17 cellular contexts compared by ENCODE assay signal in the genomic region with DNA sequence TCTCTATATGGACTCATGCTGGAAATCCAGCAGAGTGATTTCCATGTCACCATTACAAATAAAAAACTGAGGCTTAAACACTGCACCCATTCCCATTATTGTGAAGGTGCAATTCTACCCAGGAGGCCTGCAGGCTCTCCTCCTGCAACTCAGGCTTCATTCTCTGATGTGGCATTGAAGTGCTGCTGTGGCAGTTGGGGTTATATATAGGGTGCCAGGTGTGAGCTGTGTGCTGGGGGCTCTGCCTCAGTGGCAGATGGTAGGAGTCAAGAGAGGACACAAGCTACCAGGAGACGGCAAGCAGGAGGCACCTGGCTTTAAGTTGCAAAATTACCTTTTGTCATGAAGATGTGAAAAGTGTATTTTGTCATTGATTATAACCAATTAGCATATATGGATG. TPM values are rescaled to one million over a fixed set of nuclear protein-coding genes. Genes with fewer than 3 reads are reported as not detected.
DNase-seq lines count a peak whose midpoint lies in the region; ATAC-seq lines count a peak whose summit lies in the region.
"Had no signal": no experiment of that assay in that cellular context is flagged by ENCODE, and none has a peak within 500 bp of the region (broad histone marks: within the 10 kb centered on the region; RNA-seq: fewer than 3 reads in every experiment).

No MANE protein-coding gene starts in this region.

- ATAC-seq in stimulated activated effector memory CD8-positive, alpha-beta T cell treated with anti-CD3 and anti-CD28 coated beads, Interleukin-12 subunit alpha, Interleukin-12 subunit beta, amount 100 ng/mL, for 72 hours = no peak
- ATAC-seq in GM21717 (IDR thresholded peaks at IDR 0.05; ENCODE audit: unreplicated experiment) = no peak
- ATAC-seq in GM18520 (IDR thresholded peaks at IDR 0.05; ENCODE audit: unreplicated experiment) = no peak
- ATAC-seq: heart right ventricle had no signal

- intact Hi-C loops in activated CD4-positive, alpha-beta memory T cell treated with anti-CD3 and anti-CD28 coated beads for 36 hours (cut with micrococcal nuclease) = no loop called here

- H3K27ac Mint-ChIP-seq in activated CD4-positive, alpha-beta memory T cell treated with anti-CD3 and anti-CD28 coated beads for 36 hours = peak overlapping the region; percentile 89
- H3K27ac Mint-ChIP-seq in activated CD4-positive, alpha-beta memory T cell treated with anti-CD3 and anti-CD28 coated beads, Interleukin-2, amount 10 ng/mL, durations not matched to agents 7 days and 5 days = no peak overlapping the region
- peak overlapping the region; percentile 87 for H3K27ac Mint-ChIP-seq in activated naive CD8-positive, alpha-beta T cell treated with anti-CD3 and anti-CD28 coated beads for 36 hours
- no peak overlapping the region for H3K27ac Mint-ChIP-seq in stimulated activated effector memory CD8-positive, alpha-beta T cell treated with anti-CD3 and anti-CD28 coated beads, Interleukin-12 subunit alpha, Interleukin-12 subunit beta, amount 100 ng/mL, for 72 hours
- H3K27ac Mint-ChIP-seq: nephron progenitor cell; T-helper 1 cell treated with Interleukin-12 subunit alpha and Interleukin-12 subunit beta and Interleukin-4 antibody, amounts not matched to agents 30 μg/mL and 1 μg/mL, for 36 hours had no signal

- DNase-seq in activated CD4-positive, alpha-beta memory T cell treated with anti-CD3 and anti-CD28 coated beads for 36 hours = no peak
- DNase-seq in activated CD4-positive, alpha-beta memory T cell treated with anti-CD3 and anti-CD28 coated beads, Interleukin-2, amount 10 ng/mL, durations not matched to agents 7 days and 5 days = no peak
- peak; percentile 19 for DNase-seq in NCI-H2171 (lab: John Stamatoyannopoulos, UW)
- no peak for DNase-seq in activated naive CD8-positive, alpha-beta T cell treated with anti-CD3 and anti-CD28 coated beads for 36 hours
- DNase-seq in stimulated activated effector memory CD8-positive, alpha-beta T cell treated with anti-CD3 and anti-CD28 coated beads, Interleukin-12 subunit alpha, Interleukin-12 subunit beta, amount 100 ng/mL, for 72 hours (ENCODE audit: low spot score in 2 of 2) = no peak
- no peak for DNase-seq in activated naive CD4-positive, alpha-beta T cell (lab: John Stamatoyannopoulos, UW)
- DNase-seq: DMS153; heart right ventricle; NCI-H146; NCI-H345; nephron progenitor cell; small intestine; stimulated activated CD4-positive, alpha-beta T cell treated with anti-CD3 and anti-CD28 coated beads, Interleukin-4, amount 100 ng/mL, for 4 hours; testis had no signal

- peaks cover 29% of the 10 kb centered on the region for H3K9me3 Mint-ChIP-seq in activated CD4-positive, alpha-beta memory T cell treated with anti-CD3 and anti-CD28 coated beads for 36 hours
- H3K9me3 Mint-ChIP-seq in activated CD4-positive, alpha-beta memory T cell treated with anti-CD3 and anti-CD28 coated beads, Interleukin-2, amount 10 ng/mL, durations not matched to agents 7 days and 5 days = peaks cover 59% of the 10 kb centered on the region
- H3K9me3 Mint-ChIP-seq in activated naive CD8-positive, alpha-beta T cell treated with anti-CD3 and anti-CD28 coated beads for 36 hours = peaks cover 52% of the 10 kb centered on the region
- peaks cover 15% of the 10 kb centered on the region for H3K9me3 Mint-ChIP-seq in stimulated activated effector memory CD8-positive, alpha-beta T cell treated with anti-CD3 and anti-CD28 coated beads, Interleukin-12 subunit alpha, Interleukin-12 subunit beta, amount 100 ng/mL, for 72 hours

- peaks cover 29% of the 10 kb centered on the region for H3K36me3 Mint-ChIP-seq in activated CD4-positive, alpha-beta memory T cell treated with anti-CD3 and anti-CD28 coated beads for 36 hours
- H3K36me3 Mint-ChIP-seq in activated CD4-positive, alpha-beta memory T cell treated with anti-CD3 and anti-CD28 coated beads, Interleukin-2, amount 10 ng/mL, durations not matched to agents 7 days and 5 days (ENCODE audit: low read depth) = peaks cover 22% of the 10 kb centered on the region
- peaks cover 18% of the 10 kb centered on the region for H3K36me3 Mint-ChIP-seq in activated naive CD8-positive, alpha-beta T cell treated with anti-CD3 and anti-CD28 coated beads for 36 hours
- H3K36me3 Mint-ChIP-seq in stimulated activated effector memory CD8-positive, alpha-beta T cell treated with anti-CD3 and anti-CD28 coated beads, Interleukin-12 subunit alpha, Interleukin-12 subunit beta, amount 100 ng/mL, for 72 hours = peaks cover 66% of the 10 kb centered on the region

- no peak overlapping the region for H3K4me3 Mint-ChIP-seq in activated CD4-positive, alpha-beta memory T cell treated with anti-CD3 and anti-CD28 coated beads for 36 hours
- no peak overlapping the region for H3K4me3 Mint-ChIP-seq in activated CD4-positive, alpha-beta memory T cell treated with anti-CD3 and anti-CD28 coated beads, Interleukin-2, amount 10 ng/mL, durations not matched to agents 7 days and 5 days
- no peak overlapping the region for H3K4me3 Mint-ChIP-seq in activated naive CD8-positive, alpha-beta T cell treated with anti-CD3 and anti-CD28 coated beads for 36 hours
- peak overlapping the region; percentile 43 for H3K4me3 Mint-ChIP-seq in stimulated activated effector memory CD8-positive, alpha-beta T cell treated with anti-CD3 and anti-CD28 coated beads, Interleukin-12 subunit alpha, Interleukin-12 subunit beta, amount 100 ng/mL, for 72 hours
- H3K4me3 Mint-ChIP-seq: nephron progenitor cell; T-helper 1 cell treated with Interleukin-12 subunit alpha and Interleukin-12 subunit beta and Interleukin-4 antibody, amounts not matched to agents 30 μg/mL and 1 μg/mL, for 36 hours had no signal

- POLR2A ChIA-PET in activated CD4-positive, alpha-beta memory T cell treated with anti-CD3 and anti-CD28 coated beads for 36 hours (lab: Charles Lee) = no interaction called here
- POLR2A ChIA-PET in activated CD4-positive, alpha-beta memory T cell treated with anti-CD3 and anti-CD28 coated beads, Interleukin-2, amount 10 ng/mL, durations not matched to agents 7 days and 5 days (lab: Charles Lee) = interaction anchor here (2.6 kb wide), 1 partner anchor 21 kb away, joined by 7 read pairs; the partner anchor contains the start of gene ZNF107

- CTCF ChIA-PET in activated CD4-positive, alpha-beta memory T cell treated with anti-CD3 and anti-CD28 coated beads for 36 hours (lab: Charles Lee) = interaction anchor here (0.9 to 1.5 kb wide), 2 partner anchors 32 to 61 kb away, joined by 3 read pairs; no protein-coding TSS in a partner anchor
- CTCF ChIA-PET in activated CD4-positive, alpha-beta memory T cell treated with anti-CD3 and anti-CD28 coated beads, Interleukin-2, amount 10 ng/mL, durations not matched to agents 7 days and 5 days (lab: Charles Lee) = no interaction called here

- H3K4me1 Mint-ChIP-seq in activated CD4-positive, alpha-beta memory T cell treated with anti-CD3 and anti-CD28 coated beads for 36 hours (ENCODE audit: low read depth) = peaks cover 50% of the 10 kb centered on the region
- H3K4me1 Mint-ChIP-seq in activated CD4-positive, alpha-beta memory T cell treated with anti-CD3 and anti-CD28 coated beads, Interleukin-2, amount 10 ng/mL, durations not matched to agents 7 days and 5 days = peaks cover 16% of the 10 kb centered on the region
- H3K4me1 Mint-ChIP-seq in activated naive CD8-positive, alpha-beta T cell treated with anti-CD3 and anti-CD28 coated beads for 36 hours = peaks cover 30% of the 10 kb centered on the region
- peaks cover 49% of the 10 kb centered on the region for H3K4me1 Mint-ChIP-seq in stimulated activated effector memory CD8-positive, alpha-beta T cell treated with anti-CD3 and anti-CD28 coated beads, Interleukin-12 subunit alpha, Interleukin-12 subunit beta, amount 100 ng/mL, for 72 hours
- H3K4me1 Mint-ChIP-seq: nephron progenitor cell had no signal

- H3K27me3 Mint-ChIP-seq in activated CD4-positive, alpha-beta memory T cell treated with anti-CD3 and anti-CD28 coated beads for 36 hours = no peaks in the 10 kb centered on the region
- H3K27me3 Mint-ChIP-seq in activated CD4-positive, alpha-beta memory T cell treated with anti-CD3 and anti-CD28 coated beads, Interleukin-2, amount 10 ng/mL, durations not matched to agents 7 days and 5 days = no peaks in the 10 kb centered on the region
- no peaks in the 10 kb centered on the region for H3K27me3 Mint-ChIP-seq in activated naive CD8-positive, alpha-beta T cell treated with anti-CD3 and anti-CD28 coated beads for 36 hours

RNA-seq across cellular contexts. Expression of gene ZNF107, which starts 21.3 kb away (rescaled TPM):
- 10 to 100 TPM; 13.5 to 14.3 TPM for total RNA-seq in activated CD4-positive, alpha-beta memory T cell treated with anti-CD3 and anti-CD28 coated beads for 36 hours
- 10 to 100 TPM; 19.5 to 20.0 TPM for total RNA-seq in activated CD4-positive, alpha-beta memory T cell treated with anti-CD3 and anti-CD28 coated beads, Interleukin-2, amount 10 ng/mL, durations not matched to agents 7 days and 5 days
- total RNA-seq in activated naive CD8-positive, alpha-beta T cell treated with anti-CD3 and anti-CD28 coated beads for 36 hours = 10 to 100 TPM; 17.3 to 17.5 TPM

Comparison
In these comparisons a context has a peak if more than half of its experiments do, and no peak if none do; other contexts are left out.
1. H3K27ac Mint-ChIP-seq: peak in activated CD4-positive, alpha-beta memory T cell treated with anti-CD3 and anti-CD28 coated beads for 36 hours (single experiment) and activated naive CD8-positive, alpha-beta T cell treated with anti-CD3 and anti-CD28 coated beads for 36 hours (single experiment); none in activated CD4-positive, alpha-beta memory T cell treated with anti-CD3 and anti-CD28 coated beads, Interleukin-2, amount 10 ng/mL, durations not matched to agents 7 days and 5 days (single experiment) and stimulated activated effector memory CD8-positive, alpha-beta T cell treated with anti-CD3 and anti-CD28 coated beads, Interleukin-12 subunit alpha, Interleukin-12 subunit beta, amount 100 ng/mL, for 72 hours (single experiment).